26 cellular contexts compared by ENCODE assay signal in the genomic region with DNA sequence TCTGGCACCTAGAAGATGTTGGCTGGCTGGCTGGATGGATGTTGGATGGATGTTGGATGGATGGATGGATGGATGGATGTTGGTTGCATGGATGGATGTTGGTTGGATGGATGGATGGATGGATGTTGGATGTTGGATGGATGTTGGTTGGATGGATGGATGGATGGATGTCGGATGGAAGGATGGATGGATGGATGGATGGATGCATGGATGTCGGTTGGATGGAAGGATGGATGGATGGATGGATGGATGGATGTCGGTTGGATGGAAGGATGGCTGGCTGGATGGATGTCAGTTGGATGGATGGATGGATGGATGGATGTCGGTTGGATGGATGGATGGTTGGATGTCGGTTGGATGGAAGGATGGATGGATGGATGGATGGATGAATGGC.
"Had no signal": no experiment of that assay in that cellular context is flagged by ENCODE, and none has a peak within 500 bp of the region (broad histone marks: within the 10 kb centered on the region; RNA-seq: fewer than 3 reads in every experiment).

No MANE protein-coding gene starts in this region.

- H3K36me3 ChIP-seq: esophagus squamous epithelium, gastrocnemius medialis, heart left ventricle, left lung, lower lobe of right lung had no signal

- H3K4me1 Mint-ChIP-seq: naive B cell had no signal

- H3K4me3 Mint-ChIP-seq: mesothelial cell of epicardium; naive B cell; naive thymus-derived CD8-positive, alpha-beta T cell had no signal

- H3K27ac ChIP-seq: coronary artery, epithelial cell of prostate, esophagus squamous epithelium, gastrocnemius medialis, heart left ventricle, left lung, lower lobe of right lung had no signal

- H3K9me3 ChIP-seq: esophagus squamous epithelium, gastrocnemius medialis, heart left ventricle, left lung, lower lobe of right lung, mucosa of descending colon had no signal

- FAIRE-seq: colon, islet of Langerhans, keratinocyte had no signal

- H3K27me3 ChIP-seq: dorsolateral prefrontal cortex, esophagus squamous epithelium, gastrocnemius medialis, heart left ventricle had no signal

- H3K4me3 ChIP-seq: coronary artery, dorsolateral prefrontal cortex, esophagus squamous epithelium, gastrocnemius medialis, heart left ventricle, left lung, lower lobe of right lung, mucosa of descending colon had no signal

- H3K4me1 ChIP-seq: gastrocnemius medialis had no signal

- H3K36me3 Mint-ChIP-seq: mesothelial cell of epicardium had no signal

- DNase-seq: dermis blood vessel endothelial cell; effector CD4-positive, alpha-beta T cell; effector memory CD4-positive, alpha-beta T cell; erythroblast; esophagus squamous epithelium; foreskin fibroblast; foreskin melanocyte; gastrocnemius medialis; hippocampal formation; left cardiac atrium; left ventricle myocardium superior; mesenchymal stem cell; mucosa of descending colon; naive B cell had no signal

- H3K27ac Mint-ChIP-seq: mesothelial cell of epicardium; naive thymus-derived CD8-positive, alpha-beta T cell had no signal

- ATAC-seq: esophagus mucosa; gastrocnemius medialis; heart left ventricle; left cardiac atrium; left lung; left ventricle myocardium superior; lower lobe of right lung; mucosa of descending colon; naive thymus-derived CD8-positive, alpha-beta T cell had no signal
